In the genomic region with DNA sequence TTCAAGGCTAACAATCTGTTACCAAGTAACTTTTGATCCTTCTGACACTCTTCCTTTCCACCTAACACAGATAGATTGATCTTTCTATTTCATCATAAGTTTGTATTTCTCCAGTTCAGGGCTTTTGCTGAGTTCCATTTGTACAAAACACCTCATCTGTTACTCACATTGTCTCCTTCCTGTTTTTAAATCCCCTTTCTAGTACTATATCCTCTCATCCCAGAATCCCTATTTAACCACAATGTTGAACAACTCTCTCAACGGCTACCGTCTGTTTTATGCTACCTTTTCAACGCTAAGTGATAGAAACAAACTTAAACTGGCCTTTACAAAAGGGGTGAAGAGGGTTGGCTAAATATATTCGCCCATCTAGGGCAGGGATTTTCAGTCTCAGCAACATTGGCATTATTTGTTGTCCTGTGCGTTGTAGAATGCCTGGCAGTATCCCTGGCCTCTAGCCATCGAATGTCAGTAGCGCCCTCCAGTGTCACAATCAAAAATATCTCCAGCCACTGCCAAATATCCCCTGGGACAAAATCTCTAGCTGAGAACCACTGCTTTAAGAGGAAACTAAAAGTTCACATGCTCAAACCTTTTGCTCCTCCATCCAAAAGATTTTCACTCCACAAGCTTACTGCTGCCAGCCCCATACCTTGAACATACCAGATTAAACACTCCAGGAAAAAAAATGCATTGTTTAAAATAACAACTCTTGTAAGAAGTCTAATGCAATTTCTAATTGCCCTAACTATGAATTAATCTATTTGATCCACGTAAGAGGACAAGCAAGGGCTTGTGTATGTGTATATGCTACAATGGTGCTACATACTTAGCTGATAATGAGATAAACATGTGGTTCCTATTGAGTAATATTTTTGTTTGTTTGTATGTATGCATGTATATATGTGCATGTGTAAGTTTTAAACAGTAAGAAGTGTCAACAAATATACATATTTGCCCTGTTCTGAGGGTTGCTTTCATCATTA, we compare ENCODE assay signal across 8 cellular contexts.
A peak's percentile ranks its signal among the peaks of the same experiment; 100 is the strongest.
DNase-seq lines count a peak whose midpoint lies in the region; ATAC-seq and TF ChIP-seq lines count a peak whose summit lies in the region.
"Had no signal": no experiment of that assay in that cellular context is flagged by ENCODE, and none has a peak within 500 bp of the region (broad histone marks: within the 10 kb centered on the region; RNA-seq: fewer than 3 reads in every experiment).

No MANE protein-coding gene starts in this region.

- no peaks in the 10 kb centered on the region for H3K27me3 ChIP-seq in HUES48 (ENCODE audit: control insufficient read depth, insufficient read depth, low read length)
- peaks cover 5% of the 10 kb centered on the region for H3K27me3 ChIP-seq in RWPE2 (ENCODE audit: insufficient read depth, poor library complexity, severe bottlenecking)

- H3K27me3 Mint-ChIP-seq in activated T-helper 2 cell treated with anti-CD3 and anti-CD28 coated beads, Interferon-gamma antibody, Interleukin-2, Interleukin-4, amounts not matched to agents 10 μg/mL and 5 μg/mL and 100 μg/mL, durations not matched to agents 14 hours and 24 hours and 36 hours (ENCODE audit: low read depth) = no peaks in the 10 kb centered on the region

- H3K9me3 ChIP-seq in HUES48 (ENCODE audit: control insufficient read depth, insufficient read depth, low read length) (peaks cover 4% of the 10 kb centered on the region), RWPE2 (ENCODE audit: severe bottlenecking) (no peaks in the 10 kb centered on the region)

- no peak overlapping the region for H3K4me3 Mint-ChIP-seq in activated T-helper 2 cell treated with anti-CD3 and anti-CD28 coated beads, Interferon-gamma antibody, Interleukin-2, Interleukin-4, amounts not matched to agents 10 μg/mL and 5 μg/mL and 100 μg/mL, durations not matched to agents 14 hours and 24 hours and 36 hours (ENCODE audit: low read depth)

- H3K9ac ChIP-seq in HUES48 (ENCODE audit: low read depth, low read length) = 0 out of 2 replicates have a peak overlapping the region, but pooled peaks have one; percentile 31
- H3K9ac ChIP-seq: parathyroid adenoma had no signal

- H3K4me1 Mint-ChIP-seq in activated T-helper 2 cell treated with anti-CD3 and anti-CD28 coated beads, Interferon-gamma antibody, Interleukin-2, Interleukin-4, amounts not matched to agents 10 μg/mL and 5 μg/mL and 100 μg/mL, durations not matched to agents 14 hours and 24 hours and 36 hours (ENCODE audit: low read depth) = no peaks in the 10 kb centered on the region

- H3K9me3 Mint-ChIP-seq in activated T-helper 2 cell treated with anti-CD3 and anti-CD28 coated beads, Interferon-gamma antibody, Interleukin-2, Interleukin-4, amounts not matched to agents 10 μg/mL and 5 μg/mL and 100 μg/mL, durations not matched to agents 14 hours and 24 hours and 36 hours = peaks cover 16% of the 10 kb centered on the region

- no peak overlapping the region for H3K27ac ChIP-seq in HUES48 (ENCODE audit: low read depth, low read length)
- H3K27ac ChIP-seq in RWPE2 (ENCODE audit: poor library complexity, severe bottlenecking) = no peak overlapping the region
- H3K27ac ChIP-seq: parathyroid adenoma had no signal

- H3K4me1 ChIP-seq in HUES48 (ENCODE audit: control insufficient read depth, insufficient read depth, low read length) (no peaks in the 10 kb centered on the region; the same call in 1 of the 2 replicates), RWPE2 (ENCODE audit: insufficient read depth, poor library complexity, severe bottlenecking) (peaks cover 6% of the 10 kb centered on the region)
- H3K4me1 ChIP-seq: parathyroid adenoma had no signal

- H3K4me3 ChIP-seq in HUES48 (ENCODE audit: low read depth, low read length) (no peak overlapping the region), RWPE2 (ENCODE audit: severe bottlenecking) (no peak overlapping the region)

- ATAC-seq in GM18907 (IDR thresholded peaks at IDR 0.05; ENCODE audit: unreplicated experiment) (peak; percentile 87), RWPE2 (ENCODE audit: low read depth) (peak; percentile 66), Right ventricle myocardium superior (ENCODE audit: poor library complexity) (peak; percentile 93)

- no peak for DNase-seq in RWPE2 (ENCODE audit: low spot score)
- no peak for DNase-seq in Right ventricle myocardium superior
- peak; percentile 81 for DNase-seq in superior temporal gyrus (ENCODE audit: extremely low spot score)
- no peak for DNase-seq in activated T-helper 2 cell treated with anti-CD3 and anti-CD28 coated beads, Interferon-gamma antibody, Interleukin-2, Interleukin-4, amounts not matched to agents 10 μg/mL and 5 μg/mL and 100 μg/mL, durations not matched to agents 14 hours and 24 hours and 36 hours (ENCODE audit: low spot score)
- no peak for DNase-seq in AG20443 (ENCODE audit: low spot score)

- peak; percentile 74 for TF ChIP-seq CTCF in RWPE2 (IDR thresholded peaks at IDR 0.05; ENCODE audit: poor library complexity, severe bottlenecking)

- no peak overlapping the region for H3K27ac Mint-ChIP-seq in activated T-helper 2 cell treated with anti-CD3 and anti-CD28 coated beads, Interferon-gamma antibody, Interleukin-2, Interleukin-4, amounts not matched to agents 10 μg/mL and 5 μg/mL and 100 μg/mL, durations not matched to agents 14 hours and 24 hours and 36 hours

- no peaks in the 10 kb centered on the region for H3K36me3 Mint-ChIP-seq in activated T-helper 2 cell treated with anti-CD3 and anti-CD28 coated beads, Interferon-gamma antibody, Interleukin-2, Interleukin-4, amounts not matched to agents 10 μg/mL and 5 μg/mL and 100 μg/mL, durations not matched to agents 14 hours and 24 hours and 36 hours (ENCODE audit: low read depth)

- intact Hi-C loops in Right ventricle myocardium superior (cut with DNase I) = loop anchor here (5.0 kb wide), 1 partner anchor 36 kb away; no protein-coding TSS in a partner anchor
- intact Hi-C loops in activated T-helper 2 cell treated with anti-CD3 and anti-CD28 coated beads, Interferon-gamma antibody, Interleukin-2, Interleukin-4, amounts not matched to agents 10 μg/mL and 5 μg/mL and 100 μg/mL, durations not matched to agents 14 hours and 24 hours and 36 hours (cut with micrococcal nuclease) = no loop called here

- H3K36me3 ChIP-seq in HUES48 (ENCODE audit: control insufficient read depth, insufficient read depth, low read length) (no peaks in the 10 kb centered on the region), RWPE2 (ENCODE audit: low read depth) (no peaks in the 10 kb centered on the region)
